Comparison of ENCODE assay signal across 1 cellular context in the genomic region with DNA sequence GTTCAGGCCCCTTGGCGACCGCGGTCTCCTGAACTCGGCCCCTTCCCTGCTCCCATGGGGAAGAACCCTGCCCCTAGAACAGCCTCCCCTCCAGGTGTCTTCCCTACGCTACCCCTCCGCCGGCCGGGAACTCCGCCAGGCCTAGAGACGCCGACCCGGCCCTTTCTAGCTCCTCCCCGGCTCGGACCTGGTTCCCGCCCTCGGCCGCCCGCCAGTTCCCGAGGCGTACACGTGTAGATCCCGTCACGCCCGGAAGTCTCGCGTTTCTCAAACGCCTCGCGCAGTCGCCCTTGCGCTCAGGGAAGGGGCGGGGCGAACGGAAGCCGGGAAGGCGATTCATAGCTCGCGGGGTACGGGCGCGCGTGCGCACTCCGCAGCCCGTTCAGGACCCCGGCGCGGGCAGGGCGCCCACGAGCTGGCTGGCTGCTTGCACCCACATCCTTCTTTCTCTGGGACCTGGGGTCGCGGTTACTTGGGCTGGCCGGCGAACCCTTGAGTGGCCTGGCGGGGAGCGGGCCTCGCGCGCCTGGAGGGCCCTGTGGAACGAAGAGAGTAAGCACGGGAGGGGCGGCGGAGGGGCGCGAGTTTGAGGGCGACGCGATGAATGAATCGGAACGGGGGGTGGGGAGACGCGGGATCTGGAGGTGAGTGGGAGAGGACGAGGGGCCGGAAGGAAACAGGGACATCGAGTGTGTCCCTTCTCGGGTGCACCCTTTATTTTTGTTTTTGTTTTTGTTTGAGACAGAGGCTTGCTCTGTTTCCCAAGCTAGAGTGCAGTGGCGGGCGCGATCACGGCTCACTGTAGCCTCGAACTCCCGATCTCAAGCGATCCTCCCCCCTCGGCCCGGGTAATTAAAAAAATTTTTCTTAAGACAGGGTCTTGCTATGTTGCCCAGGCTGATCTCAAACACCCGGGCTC.
TF ChIP-seq lines count a peak whose summit lies in the region.

TSS of gene POP7 (plus strand) at position 369 of the 919 bp plus-strand sequence. CDS start 710 bp downstream, outside the sequence.

TF ChIP-seq in K562, 482 proteins besides CTCF, POLR2A, EP300 and RAD21 (continued from another document):
- TF ChIP-seq, protein P1, sequence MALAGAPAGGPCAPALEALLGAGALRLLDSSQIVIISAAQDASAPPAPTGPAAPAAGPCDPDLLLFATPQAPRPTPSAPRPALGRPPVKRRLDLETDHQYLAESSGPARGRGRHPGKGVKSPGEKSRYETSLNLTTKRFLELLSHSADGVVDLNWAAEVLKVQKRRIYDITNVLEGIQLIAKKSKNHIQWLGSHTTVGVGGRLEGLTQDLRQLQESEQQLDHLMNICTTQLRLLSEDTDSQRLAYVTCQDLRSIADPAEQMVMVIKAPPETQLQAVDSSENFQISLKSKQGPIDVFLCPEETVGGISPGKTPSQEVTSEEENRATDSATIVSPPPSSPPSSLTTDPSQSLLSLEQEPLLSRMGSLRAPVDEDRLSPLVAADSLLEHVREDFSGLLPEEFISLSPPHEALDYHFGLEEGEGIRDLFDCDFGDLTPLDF (CRISPR knock-in tag; IDR thresholded peaks at IDR 0.05), result peak; percentile 98
- TF ChIP-seq, protein P2, sequence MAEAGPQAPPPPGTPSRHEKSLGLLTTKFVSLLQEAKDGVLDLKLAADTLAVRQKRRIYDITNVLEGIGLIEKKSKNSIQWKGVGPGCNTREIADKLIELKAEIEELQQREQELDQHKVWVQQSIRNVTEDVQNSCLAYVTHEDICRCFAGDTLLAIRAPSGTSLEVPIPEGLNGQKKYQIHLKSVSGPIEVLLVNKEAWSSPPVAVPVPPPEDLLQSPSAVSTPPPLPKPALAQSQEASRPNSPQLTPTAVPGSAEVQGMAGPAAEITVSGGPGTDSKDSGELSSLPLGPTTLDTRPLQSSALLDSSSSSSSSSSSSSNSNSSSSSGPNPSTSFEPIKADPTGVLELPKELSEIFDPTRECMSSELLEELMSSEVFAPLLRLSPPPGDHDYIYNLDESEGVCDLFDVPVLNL (CRISPR knock-in tag; IDR thresholded peaks at IDR 0.05; ENCODE audit: low read depth), result peak; percentile 87
- TF ChIP-seq KDM4B (IDR thresholded peaks at IDR 0.05; ENCODE audit: borderline replicate concordance in 2 of 2, low read depth in 1 of 2) (no peak; a peak in 1 of 4 replicates), EWSR1 (IDR thresholded peaks at IDR 0.05; ENCODE audit: borderline replicate concordance, low read depth, partially characterized antibody) (no peak), ZNF408 (CRISPR knock-in tag; IDR thresholded peaks at IDR 0.05; ENCODE audit: low read depth) (no peak), BRD9 (IDR thresholded peaks at IDR 0.05; ENCODE audit: low read depth, partially characterized antibody) (peak; percentile 25), ESRRB (CRISPR knock-in tag; IDR thresholded peaks at IDR 0.05; ENCODE audit: borderline replicate concordance) (no peak), STAT5A (IDR thresholded peaks at IDR 0.05; ENCODE audit: borderline replicate concordance, low read length) (no peak), TGIF2 (CRISPR knock-in tag; IDR thresholded peaks at IDR 0.05) (no peak), FOXA1 (IDR thresholded peaks at IDR 0.05; ENCODE audit: borderline replicate concordance) (no peak), PKNOX1 (IDR thresholded peaks at IDR 0.05) (0 out of 2 replicates have a peak, but pooled peaks have one; percentile 21), ZNF212 (CRISPR knock-in tag; IDR thresholded peaks at IDR 0.05) (no peak), AFF4 (CRISPR knock-in tag; IDR thresholded peaks at IDR 0.05) (no peak), MECOM (CRISPR knock-in tag; IDR thresholded peaks at IDR 0.05) (no peak), CBFA2T2 (conservative IDR thresholded peaks at IDR 0.05) (no peak), GATA2 (CRISPR knock-in tag; IDR thresholded peaks at IDR 0.05) (no peak), SNIP1 (IDR thresholded peaks at IDR 0.05; ENCODE audit: low read depth) (no peak), EGR1 (conservative IDR thresholded peaks at IDR 0.05) (no peak), ATF3 (IDR thresholded peaks at IDR 0.05) (no peak; the same call in 1 of the 2 replicates), ATF3 (CRISPR knock-in tag; conservative IDR thresholded peaks at IDR 0.05) (no peak), KAT2B (IDR thresholded peaks at IDR 0.05; ENCODE audit: low read depth, low read length) (no peak), MIER1 (IDR thresholded peaks at IDR 0.05; ENCODE audit: low read depth) (no peak; the same call in 1 of the 2 replicates), ZNF695 (CRISPR knock-in tag; IDR thresholded peaks at IDR 0.05) (no peak)
- TF ChIP-seq, protein P3, sequence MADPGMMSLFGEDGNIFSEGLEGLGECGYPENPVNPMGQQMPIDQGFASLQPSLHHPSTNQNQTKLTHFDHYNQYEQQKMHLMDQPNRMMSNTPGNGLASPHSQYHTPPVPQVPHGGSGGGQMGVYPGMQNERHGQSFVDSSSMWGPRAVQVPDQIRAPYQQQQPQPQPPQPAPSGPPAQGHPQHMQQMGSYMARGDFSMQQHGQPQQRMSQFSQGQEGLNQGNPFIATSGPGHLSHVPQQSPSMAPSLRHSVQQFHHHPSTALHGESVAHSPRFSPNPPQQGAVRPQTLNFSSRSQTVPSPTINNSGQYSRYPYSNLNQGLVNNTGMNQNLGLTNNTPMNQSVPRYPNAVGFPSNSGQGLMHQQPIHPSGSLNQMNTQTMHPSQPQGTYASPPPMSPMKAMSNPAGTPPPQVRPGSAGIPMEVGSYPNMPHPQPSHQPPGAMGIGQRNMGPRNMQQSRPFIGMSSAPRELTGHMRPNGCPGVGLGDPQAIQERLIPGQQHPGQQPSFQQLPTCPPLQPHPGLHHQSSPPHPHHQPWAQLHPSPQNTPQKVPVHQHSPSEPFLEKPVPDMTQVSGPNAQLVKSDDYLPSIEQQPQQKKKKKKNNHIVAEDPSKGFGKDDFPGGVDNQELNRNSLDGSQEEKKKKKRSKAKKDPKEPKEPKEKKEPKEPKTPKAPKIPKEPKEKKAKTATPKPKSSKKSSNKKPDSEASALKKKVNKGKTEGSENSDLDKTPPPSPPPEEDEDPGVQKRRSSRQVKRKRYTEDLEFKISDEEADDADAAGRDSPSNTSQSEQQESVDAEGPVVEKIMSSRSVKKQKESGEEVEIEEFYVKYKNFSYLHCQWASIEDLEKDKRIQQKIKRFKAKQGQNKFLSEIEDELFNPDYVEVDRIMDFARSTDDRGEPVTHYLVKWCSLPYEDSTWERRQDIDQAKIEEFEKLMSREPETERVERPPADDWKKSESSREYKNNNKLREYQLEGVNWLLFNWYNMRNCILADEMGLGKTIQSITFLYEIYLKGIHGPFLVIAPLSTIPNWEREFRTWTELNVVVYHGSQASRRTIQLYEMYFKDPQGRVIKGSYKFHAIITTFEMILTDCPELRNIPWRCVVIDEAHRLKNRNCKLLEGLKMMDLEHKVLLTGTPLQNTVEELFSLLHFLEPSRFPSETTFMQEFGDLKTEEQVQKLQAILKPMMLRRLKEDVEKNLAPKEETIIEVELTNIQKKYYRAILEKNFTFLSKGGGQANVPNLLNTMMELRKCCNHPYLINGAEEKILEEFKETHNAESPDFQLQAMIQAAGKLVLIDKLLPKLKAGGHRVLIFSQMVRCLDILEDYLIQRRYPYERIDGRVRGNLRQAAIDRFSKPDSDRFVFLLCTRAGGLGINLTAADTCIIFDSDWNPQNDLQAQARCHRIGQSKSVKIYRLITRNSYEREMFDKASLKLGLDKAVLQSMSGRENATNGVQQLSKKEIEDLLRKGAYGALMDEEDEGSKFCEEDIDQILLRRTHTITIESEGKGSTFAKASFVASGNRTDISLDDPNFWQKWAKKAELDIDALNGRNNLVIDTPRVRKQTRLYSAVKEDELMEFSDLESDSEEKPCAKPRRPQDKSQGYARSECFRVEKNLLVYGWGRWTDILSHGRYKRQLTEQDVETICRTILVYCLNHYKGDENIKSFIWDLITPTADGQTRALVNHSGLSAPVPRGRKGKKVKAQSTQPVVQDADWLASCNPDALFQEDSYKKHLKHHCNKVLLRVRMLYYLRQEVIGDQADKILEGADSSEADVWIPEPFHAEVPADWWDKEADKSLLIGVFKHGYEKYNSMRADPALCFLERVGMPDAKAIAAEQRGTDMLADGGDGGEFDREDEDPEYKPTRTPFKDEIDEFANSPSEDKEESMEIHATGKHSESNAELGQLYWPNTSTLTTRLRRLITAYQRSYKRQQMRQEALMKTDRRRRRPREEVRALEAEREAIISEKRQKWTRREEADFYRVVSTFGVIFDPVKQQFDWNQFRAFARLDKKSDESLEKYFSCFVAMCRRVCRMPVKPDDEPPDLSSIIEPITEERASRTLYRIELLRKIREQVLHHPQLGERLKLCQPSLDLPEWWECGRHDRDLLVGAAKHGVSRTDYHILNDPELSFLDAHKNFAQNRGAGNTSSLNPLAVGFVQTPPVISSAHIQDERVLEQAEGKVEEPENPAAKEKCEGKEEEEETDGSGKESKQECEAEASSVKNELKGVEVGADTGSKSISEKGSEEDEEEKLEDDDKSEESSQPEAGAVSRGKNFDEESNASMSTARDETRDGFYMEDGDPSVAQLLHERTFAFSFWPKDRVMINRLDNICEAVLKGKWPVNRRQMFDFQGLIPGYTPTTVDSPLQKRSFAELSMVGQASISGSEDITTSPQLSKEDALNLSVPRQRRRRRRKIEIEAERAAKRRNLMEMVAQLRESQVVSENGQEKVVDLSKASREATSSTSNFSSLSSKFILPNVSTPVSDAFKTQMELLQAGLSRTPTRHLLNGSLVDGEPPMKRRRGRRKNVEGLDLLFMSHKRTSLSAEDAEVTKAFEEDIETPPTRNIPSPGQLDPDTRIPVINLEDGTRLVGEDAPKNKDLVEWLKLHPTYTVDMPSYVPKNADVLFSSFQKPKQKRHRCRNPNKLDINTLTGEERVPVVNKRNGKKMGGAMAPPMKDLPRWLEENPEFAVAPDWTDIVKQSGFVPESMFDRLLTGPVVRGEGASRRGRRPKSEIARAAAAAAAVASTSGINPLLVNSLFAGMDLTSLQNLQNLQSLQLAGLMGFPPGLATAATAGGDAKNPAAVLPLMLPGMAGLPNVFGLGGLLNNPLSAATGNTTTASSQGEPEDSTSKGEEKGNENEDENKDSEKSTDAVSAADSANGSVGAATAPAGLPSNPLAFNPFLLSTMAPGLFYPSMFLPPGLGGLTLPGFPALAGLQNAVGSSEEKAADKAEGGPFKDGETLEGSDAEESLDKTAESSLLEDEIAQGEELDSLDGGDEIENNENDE (IDR thresholded peaks at IDR 0.05; ENCODE audit: low read depth, low read length), result no peak
- TF ChIP-seq, protein P4, sequence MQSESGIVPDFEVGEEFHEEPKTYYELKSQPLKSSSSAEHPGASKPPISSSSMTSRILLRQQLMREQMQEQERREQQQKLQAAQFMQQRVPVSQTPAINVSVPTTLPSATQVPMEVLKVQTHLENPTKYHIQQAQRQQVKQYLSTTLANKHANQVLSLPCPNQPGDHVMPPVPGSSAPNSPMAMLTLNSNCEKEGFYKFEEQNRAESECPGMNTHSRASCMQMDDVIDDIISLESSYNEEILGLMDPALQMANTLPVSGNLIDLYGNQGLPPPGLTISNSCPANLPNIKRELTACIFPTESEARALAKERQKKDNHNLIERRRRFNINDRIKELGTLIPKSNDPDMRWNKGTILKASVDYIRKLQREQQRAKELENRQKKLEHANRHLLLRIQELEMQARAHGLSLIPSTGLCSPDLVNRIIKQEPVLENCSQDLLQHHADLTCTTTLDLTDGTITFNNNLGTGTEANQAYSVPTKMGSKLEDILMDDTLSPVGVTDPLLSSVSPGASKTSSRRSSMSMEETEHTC (IDR thresholded peaks at IDR 0.05), result no peak
- TF ChIP-seq, protein P5, sequence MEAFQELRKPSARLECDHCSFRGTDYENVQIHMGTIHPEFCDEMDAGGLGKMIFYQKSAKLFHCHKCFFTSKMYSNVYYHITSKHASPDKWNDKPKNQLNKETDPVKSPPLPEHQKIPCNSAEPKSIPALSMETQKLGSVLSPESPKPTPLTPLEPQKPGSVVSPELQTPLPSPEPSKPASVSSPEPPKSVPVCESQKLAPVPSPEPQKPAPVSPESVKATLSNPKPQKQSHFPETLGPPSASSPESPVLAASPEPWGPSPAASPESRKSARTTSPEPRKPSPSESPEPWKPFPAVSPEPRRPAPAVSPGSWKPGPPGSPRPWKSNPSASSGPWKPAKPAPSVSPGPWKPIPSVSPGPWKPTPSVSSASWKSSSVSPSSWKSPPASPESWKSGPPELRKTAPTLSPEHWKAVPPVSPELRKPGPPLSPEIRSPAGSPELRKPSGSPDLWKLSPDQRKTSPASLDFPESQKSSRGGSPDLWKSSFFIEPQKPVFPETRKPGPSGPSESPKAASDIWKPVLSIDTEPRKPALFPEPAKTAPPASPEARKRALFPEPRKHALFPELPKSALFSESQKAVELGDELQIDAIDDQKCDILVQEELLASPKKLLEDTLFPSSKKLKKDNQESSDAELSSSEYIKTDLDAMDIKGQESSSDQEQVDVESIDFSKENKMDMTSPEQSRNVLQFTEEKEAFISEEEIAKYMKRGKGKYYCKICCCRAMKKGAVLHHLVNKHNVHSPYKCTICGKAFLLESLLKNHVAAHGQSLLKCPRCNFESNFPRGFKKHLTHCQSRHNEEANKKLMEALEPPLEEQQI (IDR thresholded peaks at IDR 0.05), result no peak
